In the genomic region with DNA sequence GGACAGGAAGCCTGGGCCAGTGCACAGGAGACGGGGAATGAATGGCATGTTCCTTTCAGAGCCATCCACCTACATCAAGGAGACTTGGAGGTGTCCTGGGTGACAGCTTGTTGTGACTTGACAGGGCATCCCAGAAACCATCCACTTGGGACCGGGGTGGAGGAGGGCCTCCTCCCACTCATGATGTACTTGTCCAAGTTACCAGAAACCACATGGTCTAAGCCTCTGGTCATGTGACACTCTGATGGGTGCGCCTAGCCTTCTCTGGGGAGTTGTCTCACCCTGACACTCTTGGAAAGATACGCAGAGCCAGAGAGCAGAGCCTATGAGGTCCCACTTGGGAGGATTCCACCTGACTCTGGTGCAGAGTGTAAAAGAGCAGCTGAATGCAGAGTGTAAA, we compare ENCODE assay signal across 20 cellular contexts. TPM values are rescaled to one million over a fixed set of nuclear protein-coding genes. Genes with fewer than 3 reads are reported as not detected.
"Had no signal": no experiment of that assay in that cellular context is flagged by ENCODE, and none has a peak within 500 bp of the region (broad histone marks: within the 10 kb centered on the region; RNA-seq: fewer than 3 reads in every experiment).

No MANE protein-coding gene starts in this region.

- H3K4me1 ChIP-seq: adrenal gland, gastroesophageal sphincter, right atrium auricular region had no signal

- H3K27ac Mint-ChIP-seq: activated CD4-positive, alpha-beta T cell treated with anti-CD3 and anti-CD28 coated beads, Interleukin-2, amount 10 ng/mL, durations not matched to agents 7 days and 5 days; activated naive CD4-positive, alpha-beta T cell treated with anti-CD3 and anti-CD28 coated beads, Interleukin-2, amount 50 U/mL, for 24 hours; progenitor cell of endocrine pancreas; T-helper 2 cell treated with Interferon-gamma antibody and Interleukin-4, amounts not matched to agents 5 μg/mL and 100 μg/mL, for 36 hours had no signal

- H3K4me3 Mint-ChIP-seq: activated CD4-positive, alpha-beta T cell treated with anti-CD3 and anti-CD28 coated beads, Interleukin-2, amount 10 ng/mL, durations not matched to agents 7 days and 5 days; activated naive CD4-positive, alpha-beta T cell treated with anti-CD3 and anti-CD28 coated beads, Interleukin-2, amount 50 U/mL, for 24 hours; naive thymus-derived CD4-positive, alpha-beta T cell; T-helper 2 cell treated with Interferon-gamma antibody and Interleukin-4, amounts not matched to agents 5 μg/mL and 100 μg/mL, for 36 hours had no signal

- H3K9me3 ChIP-seq: adrenal gland, gastroesophageal sphincter, mucosa of descending colon, right atrium auricular region, suprapubic skin had no signal

- H3K27me3 ChIP-seq: adrenal gland, gastroesophageal sphincter, right atrium auricular region, suprapubic skin had no signal

- H3K4me3 ChIP-seq: adrenal gland, cardiac muscle cell, gastroesophageal sphincter, mucosa of descending colon, right atrium auricular region, suprapubic skin had no signal

- DNase-seq: activated CD4-positive, alpha-beta T cell treated with anti-CD3 and anti-CD28 coated beads, Interleukin-2, amount 10 ng/mL, durations not matched to agents 7 days and 5 days; erythroblast; mucosa of descending colon; naive thymus-derived CD4-positive, alpha-beta T cell; nucleus accumbens; small intestine; stimulated activated CD4-positive, alpha-beta T cell treated with anti-CD3 and anti-CD28 coated beads, Interleukin-4, amount 100 ng/mL, for 4 hours; stimulated activated CD8-positive, alpha-beta memory T cell treated with anti-CD3 and anti-CD28 coated beads, Interleukin-4, amount 100 ng/mL, for 48 hours; stimulated activated naive CD8-positive, alpha-beta T cell treated with anti-CD3 and anti-CD28 coated beads, Interleukin-15, Interleukin-2, amounts not matched to agents 100 U/mL and 50 U/mL, for 24 hours; trophoblast cell had no signal

- H3K4me1 Mint-ChIP-seq: activated naive CD4-positive, alpha-beta T cell treated with anti-CD3 and anti-CD28 coated beads, Interleukin-2, amount 50 U/mL, for 24 hours had no signal

- H3K36me3 ChIP-seq: adrenal gland, cardiac muscle cell, gastroesophageal sphincter, right atrium auricular region, suprapubic skin had no signal

- H3K9me3 Mint-ChIP-seq: activated CD4-positive, alpha-beta T cell treated with anti-CD3 and anti-CD28 coated beads, Interleukin-2, amount 10 ng/mL, durations not matched to agents 7 days and 5 days; activated naive CD4-positive, alpha-beta T cell treated with anti-CD3 and anti-CD28 coated beads, Interleukin-2, amount 50 U/mL, for 24 hours; T-helper 2 cell treated with Interferon-gamma antibody and Interleukin-4, amounts not matched to agents 5 μg/mL and 100 μg/mL, for 36 hours had no signal

- H3K27ac ChIP-seq: adrenal gland, cardiac muscle cell, gastroesophageal sphincter, right atrium auricular region, suprapubic skin had no signal

- ATAC-seq: gastroesophageal sphincter; left lobe of liver; mucosa of descending colon; naive thymus-derived CD4-positive, alpha-beta T cell; stimulated activated naive CD8-positive, alpha-beta T cell treated with anti-CD3 and anti-CD28 coated beads, Interleukin-15, Interleukin-2, amounts not matched to agents 100 U/mL and 50 U/mL, for 24 hours had no signal

RNA-seq across cellular contexts. Expression of a gene that starts 21.6 kb away (rescaled TPM):
- total RNA-seq: activated CD4-positive, alpha-beta T cell treated with anti-CD3 and anti-CD28 coated beads, Interleukin-2, amount 10 ng/mL, durations not matched to agents 7 days and 5 days had no signal

RNA-seq across cellular contexts. Expression of a gene that starts 31.1 kb away (rescaled TPM):
- total RNA-seq: lung microvascular endothelial cell, right atrium auricular region had no signal
